1 cellular context compared by ENCODE assay signal in the genomic region with DNA sequence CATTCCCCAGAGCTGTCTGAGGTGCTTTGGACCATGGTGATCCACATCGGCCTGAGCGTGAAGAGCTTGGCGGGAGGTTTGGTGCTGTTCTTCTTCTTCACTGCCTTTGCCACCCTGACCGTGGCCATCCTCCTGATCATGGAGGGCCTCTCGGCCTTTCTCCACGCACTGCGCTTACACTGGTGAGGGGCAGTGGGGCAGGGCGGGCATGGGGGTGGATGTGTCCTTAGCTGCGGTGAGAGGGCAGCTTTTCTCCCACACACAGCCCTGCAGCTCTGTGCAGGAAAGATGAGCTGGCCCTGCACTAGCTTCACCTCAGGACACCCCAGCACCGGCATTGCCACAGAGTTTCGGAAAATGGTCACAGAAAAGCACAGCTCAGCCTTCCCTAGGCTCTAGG.
TF ChIP-seq lines count a peak whose summit lies in the region.

No MANE protein-coding gene starts in this region.

TF ChIP-seq in SK-N-SH treated with all-trans-retinoic acid at 6 μM for 48 hours, 23 proteins besides CTCF, POLR2A, EP300 and RAD21 (continued from another document):
- no peak for TF ChIP-seq ZNF8 (CRISPR knock-in tag; IDR thresholded peaks at IDR 0.05)
- TF ChIP-seq, protein P1, sequence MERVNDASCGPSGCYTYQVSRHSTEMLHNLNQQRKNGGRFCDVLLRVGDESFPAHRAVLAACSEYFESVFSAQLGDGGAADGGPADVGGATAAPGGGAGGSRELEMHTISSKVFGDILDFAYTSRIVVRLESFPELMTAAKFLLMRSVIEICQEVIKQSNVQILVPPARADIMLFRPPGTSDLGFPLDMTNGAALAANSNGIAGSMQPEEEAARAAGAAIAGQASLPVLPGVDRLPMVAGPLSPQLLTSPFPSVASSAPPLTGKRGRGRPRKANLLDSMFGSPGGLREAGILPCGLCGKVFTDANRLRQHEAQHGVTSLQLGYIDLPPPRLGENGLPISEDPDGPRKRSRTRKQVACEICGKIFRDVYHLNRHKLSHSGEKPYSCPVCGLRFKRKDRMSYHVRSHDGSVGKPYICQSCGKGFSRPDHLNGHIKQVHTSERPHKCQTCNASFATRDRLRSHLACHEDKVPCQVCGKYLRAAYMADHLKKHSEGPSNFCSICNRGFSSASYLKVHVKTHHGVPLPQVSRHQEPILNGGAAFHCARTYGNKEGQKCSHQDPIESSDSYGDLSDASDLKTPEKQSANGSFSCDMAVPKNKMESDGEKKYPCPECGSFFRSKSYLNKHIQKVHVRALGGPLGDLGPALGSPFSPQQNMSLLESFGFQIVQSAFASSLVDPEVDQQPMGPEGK (CRISPR knock-in tag; IDR thresholded peaks at IDR 0.05; ENCODE audit: borderline replicate concordance), result no peak
- no peak for TF ChIP-seq OSR1 (CRISPR knock-in tag; IDR thresholded peaks at IDR 0.05)
- no peak for TF ChIP-seq ZFP30 (CRISPR knock-in tag; IDR thresholded peaks at IDR 0.05)
- TF ChIP-seq ZNF70 (CRISPR knock-in tag; IDR thresholded peaks at IDR 0.05), result no peak
- TF ChIP-seq, protein P2, sequence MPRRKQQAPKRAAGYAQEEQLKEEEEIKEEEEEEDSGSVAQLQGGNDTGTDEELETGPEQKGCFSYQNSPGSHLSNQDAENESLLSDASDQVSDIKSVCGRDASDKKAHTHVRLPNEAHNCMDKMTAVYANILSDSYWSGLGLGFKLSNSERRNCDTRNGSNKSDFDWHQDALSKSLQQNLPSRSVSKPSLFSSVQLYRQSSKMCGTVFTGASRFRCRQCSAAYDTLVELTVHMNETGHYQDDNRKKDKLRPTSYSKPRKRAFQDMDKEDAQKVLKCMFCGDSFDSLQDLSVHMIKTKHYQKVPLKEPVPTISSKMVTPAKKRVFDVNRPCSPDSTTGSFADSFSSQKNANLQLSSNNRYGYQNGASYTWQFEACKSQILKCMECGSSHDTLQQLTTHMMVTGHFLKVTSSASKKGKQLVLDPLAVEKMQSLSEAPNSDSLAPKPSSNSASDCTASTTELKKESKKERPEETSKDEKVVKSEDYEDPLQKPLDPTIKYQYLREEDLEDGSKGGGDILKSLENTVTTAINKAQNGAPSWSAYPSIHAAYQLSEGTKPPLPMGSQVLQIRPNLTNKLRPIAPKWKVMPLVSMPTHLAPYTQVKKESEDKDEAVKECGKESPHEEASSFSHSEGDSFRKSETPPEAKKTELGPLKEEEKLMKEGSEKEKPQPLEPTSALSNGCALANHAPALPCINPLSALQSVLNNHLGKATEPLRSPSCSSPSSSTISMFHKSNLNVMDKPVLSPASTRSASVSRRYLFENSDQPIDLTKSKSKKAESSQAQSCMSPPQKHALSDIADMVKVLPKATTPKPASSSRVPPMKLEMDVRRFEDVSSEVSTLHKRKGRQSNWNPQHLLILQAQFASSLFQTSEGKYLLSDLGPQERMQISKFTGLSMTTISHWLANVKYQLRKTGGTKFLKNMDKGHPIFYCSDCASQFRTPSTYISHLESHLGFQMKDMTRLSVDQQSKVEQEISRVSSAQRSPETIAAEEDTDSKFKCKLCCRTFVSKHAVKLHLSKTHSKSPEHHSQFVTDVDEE (CRISPR knock-in tag; IDR thresholded peaks at IDR 0.05), result no peak
- TF ChIP-seq ISL1 (CRISPR knock-in tag; IDR thresholded peaks at IDR 0.05), result no peak
TF ChIP-seq in SK-N-SH treated with all-trans-retinoic acid at 6 μM for 48 hours: peak in this region for 0.
